ENCODE assay signal across 12 cellular contexts in the genomic region with DNA sequence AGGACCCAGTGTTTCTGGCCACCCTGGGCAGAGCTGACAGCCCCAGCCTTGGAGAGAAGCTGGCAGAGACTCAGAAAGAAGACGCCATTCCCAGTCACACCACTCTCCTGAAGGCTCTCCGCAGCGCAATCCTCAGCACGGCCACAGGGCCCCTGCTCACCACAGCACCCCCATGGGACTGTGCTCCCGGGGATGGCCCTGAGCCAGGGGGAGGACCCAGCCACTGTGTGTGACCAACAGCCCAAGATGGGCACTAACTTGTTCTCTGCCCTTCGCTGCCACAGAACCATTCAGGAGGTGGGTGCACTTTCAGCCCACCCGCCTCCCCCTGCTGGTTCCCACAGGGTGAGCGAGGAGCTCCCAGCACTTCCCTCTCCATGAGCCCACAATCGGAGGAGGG. TPM values are rescaled to one million over a fixed set of nuclear protein-coding genes. Genes with fewer than 3 reads are reported as not detected.
DNase-seq lines count a peak whose midpoint lies in the region; ATAC-seq and TF ChIP-seq lines count a peak whose summit lies in the region.
"Had no signal": no experiment of that assay in that cellular context is flagged by ENCODE, and none has a peak within 500 bp of the region (broad histone marks: within the 10 kb centered on the region; RNA-seq: fewer than 3 reads in every experiment).

No MANE protein-coding gene starts in this region.

- H3K4me3 Mint-ChIP-seq in progenitor cell of endocrine pancreas (ENCODE audit: low read depth): no peak overlapping the region
- no peak overlapping the region for H3K4me3 Mint-ChIP-seq in CD8-positive, alpha-beta memory T cell

- no peaks in the 10 kb centered on the region for H3K9me3 Mint-ChIP-seq in progenitor cell of endocrine pancreas (ENCODE audit: low read depth)
- no peaks in the 10 kb centered on the region for H3K9me3 Mint-ChIP-seq in CD8-positive, alpha-beta memory T cell

- DNase-seq in ELR (ENCODE audit: low read depth) (peak; percentile 36), SJCRH30 (peak; percentile 40 to 45), fibroblast of villous mesenchyme (ENCODE audit: low read depth) (no peak), progenitor cell of endocrine pancreas (ENCODE audit: low spot score, unreplicated experiment) (no peak), cerebellar cortex (ENCODE audit: low spot score) (no peak)
- no peak for DNase-seq in CD8-positive, alpha-beta memory T cell
- DNase-seq: activated CD4-positive, alpha-beta T cell treated with anti-CD3 and anti-CD28 coated beads for 1 hour; activated effector memory CD4-positive, alpha-beta T cell treated with anti-CD3 and anti-CD28 coated beads, Interleukin-2, amount 50 U/mL, for 16 hours; NCI-H1930; retina had no signal

- no peaks in the 10 kb centered on the region for H3K36me3 Mint-ChIP-seq in progenitor cell of endocrine pancreas (ENCODE audit: insufficient read depth)
- H3K36me3 Mint-ChIP-seq in CD8-positive, alpha-beta memory T cell: no peaks in the 10 kb centered on the region

- peaks cover 60% of the 10 kb centered on the region for H3K4me1 ChIP-seq in SJCRH30
- no peaks in the 10 kb centered on the region for H3K4me1 ChIP-seq in CD8-positive, alpha-beta memory T cell (ENCODE audit: insufficient read depth, low read length)

- CTCF ChIA-PET in CD8-positive, alpha-beta memory T cell (lab: Charles Lee): no interaction called here

- H3K4me3 ChIP-seq in SJCRH30: no peak overlapping the region
- H3K4me3 ChIP-seq in fibroblast of villous mesenchyme (ENCODE audit: low read depth, low read length): no peak overlapping the region
- no peak overlapping the region for H3K4me3 ChIP-seq in CD8-positive, alpha-beta memory T cell (ENCODE audit: low read length)

- H3K4me1 Mint-ChIP-seq in progenitor cell of endocrine pancreas (ENCODE audit: low read depth): peaks cover 13% of the 10 kb centered on the region
- H3K4me1 Mint-ChIP-seq in CD8-positive, alpha-beta memory T cell: peaks cover 1 to 12% (median 6%) of the 10 kb centered on the region in 3 donors

- H3K27ac Mint-ChIP-seq in progenitor cell of endocrine pancreas: no peak overlapping the region
- H3K27ac Mint-ChIP-seq in CD8-positive, alpha-beta memory T cell: no peak overlapping the region

- no peaks in the 10 kb centered on the region for H3K9me3 ChIP-seq in SJCRH30 (replicated peaks)
- no peaks in the 10 kb centered on the region for H3K9me3 ChIP-seq in CD8-positive, alpha-beta memory T cell (ENCODE audit: low read length)

- H3K27me3 Mint-ChIP-seq in progenitor cell of endocrine pancreas: no peaks in the 10 kb centered on the region
- H3K27me3 Mint-ChIP-seq in CD8-positive, alpha-beta memory T cell: peaks cover 0 to 1% of the 10 kb centered on the region in 2 donors

- ATAC-seq in GM21423 (IDR thresholded peaks at IDR 0.05; ENCODE audit: unreplicated experiment) (no peak), GM21390 (IDR thresholded peaks at IDR 0.05; ENCODE audit: unreplicated experiment) (no peak)

- no peak overlapping the region for H3K27ac ChIP-seq in SJCRH30
- no peak overlapping the region for H3K27ac ChIP-seq in CD8-positive, alpha-beta memory T cell (ENCODE audit: low read depth, low read length)

- TF ChIP-seq CTCF in fibroblast of villous mesenchyme (IDR thresholded peaks at IDR 0.05; ENCODE audit: insufficient read depth, low read depth, low read length) (peak; percentile 22), progenitor cell of endocrine pancreas (IDR thresholded peaks at IDR 0.05; ENCODE audit: unreplicated experiment) (peak; percentile 34)

- no peaks in the 10 kb centered on the region for H3K36me3 ChIP-seq in SJCRH30
- H3K36me3 ChIP-seq in CD8-positive, alpha-beta memory T cell (ENCODE audit: insufficient read depth, low read length): no peaks in the 10 kb centered on the region

- no peaks in the 10 kb centered on the region for H3K27me3 ChIP-seq in SJCRH30
- H3K27me3 ChIP-seq in CD8-positive, alpha-beta memory T cell (ENCODE audit: insufficient read depth, low read length, poor library complexity, severe bottlenecking): no peaks in the 10 kb centered on the region

- POLR2A ChIA-PET in CD8-positive, alpha-beta memory T cell (lab: Charles Lee): no interaction called here

RNA-seq across cellular contexts. Expression of gene CCNK, which starts 57.1 kb away (rescaled TPM):
- total RNA-seq in SJCRH30 (2014; rRNA removed; shearing (Covaris generic)): 17.5 and 18.6 TPM in 2 replicates
- total RNA-seq in fibroblast of villous mesenchyme: 20.9 and 38.4 TPM in 2 replicates
- 64.1 and 64.8 TPM in 2 replicates for total RNA-seq in progenitor cell of endocrine pancreas
- total RNA-seq in CD8-positive, alpha-beta memory T cell: 100 to 1,000 TPM; 110 to 115 TPM
- 16.4 TPM for polyA plus RNA-seq in CD8-positive, alpha-beta memory T cell

RNA-seq across cellular contexts. Expression of gene SETD3, which starts 57.6 kb away (rescaled TPM):
- 72.6 and 79.4 TPM in 2 replicates for total RNA-seq in SJCRH30 (2014; rRNA removed; shearing (Covaris generic))
- total RNA-seq in fibroblast of villous mesenchyme (44.1 and 57.0 TPM in 2 replicates), progenitor cell of endocrine pancreas (46.0 and 51.7 TPM in 2 replicates)
- 10 to 100 TPM; 57.1 to 57.9 TPM for total RNA-seq in CD8-positive, alpha-beta memory T cell
- polyA plus RNA-seq in CD8-positive, alpha-beta memory T cell: 52.1 TPM

Comparison
In these comparisons a context has a peak if more than half of its experiments do, and no peak if none do; other contexts are left out.
1. DNase-seq: peak in ELR (single experiment) and SJCRH30 (2 of 2); none in fibroblast of villous mesenchyme (single experiment), progenitor cell of endocrine pancreas (single experiment), CD8-positive, alpha-beta memory T cell (0 of 5) and cerebellar cortex (single experiment).